ENCODE assay signal across 11 cellular contexts in the genomic region with DNA sequence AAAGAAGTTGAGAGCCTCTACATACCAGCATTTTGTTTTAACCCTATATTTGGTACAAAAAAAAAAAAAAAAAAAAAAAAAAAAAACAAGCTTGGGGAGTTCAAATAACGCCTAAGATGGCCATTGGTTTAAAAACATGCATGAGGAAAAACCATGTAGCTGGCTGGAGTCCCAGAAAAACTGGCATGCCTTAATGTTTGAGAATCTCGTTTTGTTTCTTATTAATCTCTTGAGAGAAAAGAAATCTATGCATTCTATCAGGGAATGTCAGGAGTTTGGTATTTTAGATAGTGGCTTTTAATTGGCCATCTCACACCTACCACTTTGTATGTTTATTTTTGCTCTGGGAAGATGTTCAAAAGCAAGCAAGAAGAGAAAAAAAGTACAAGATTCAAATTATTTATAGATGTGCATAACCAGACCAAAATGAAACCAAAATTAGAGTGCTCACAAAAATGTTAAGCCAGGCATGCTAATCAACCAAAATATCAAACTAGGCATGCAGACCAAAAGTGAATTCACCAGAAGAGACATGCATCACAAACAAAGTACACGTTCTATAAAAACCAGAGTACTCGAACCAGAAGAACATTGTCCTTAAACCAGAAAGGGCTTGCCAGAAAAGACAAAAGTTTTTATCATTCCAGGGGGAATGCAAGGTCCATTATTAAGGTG.
DNase-seq lines count a peak whose midpoint lies in the region; ATAC-seq and TF ChIP-seq lines count a peak whose summit lies in the region.
"Had no signal": no experiment of that assay in that cellular context is flagged by ENCODE, and none has a peak within 500 bp of the region (broad histone marks: within the 10 kb centered on the region; RNA-seq: fewer than 3 reads in every experiment).

No MANE protein-coding gene starts in this region.

- peaks cover 1 to 31% (median 12%) of the 10 kb centered on the region in 7 donors for H3K9me3 Mint-ChIP-seq in CD4-positive, CD25-positive, alpha-beta regulatory T cell
- H3K9me3 Mint-ChIP-seq in osteocyte (ENCODE audit: unreplicated experiment): peaks cover 11% of the 10 kb centered on the region

- H3K36me3 Mint-ChIP-seq in CD4-positive, CD25-positive, alpha-beta regulatory T cell: peaks cover 31% of the 10 kb centered on the region
- peaks cover 16% of the 10 kb centered on the region for H3K36me3 Mint-ChIP-seq in osteocyte (ENCODE audit: unreplicated experiment)

- peak overlapping the region; percentile 49 for H3K4me3 ChIP-seq in CD4-positive, CD25-positive, alpha-beta regulatory T cell (ENCODE audit: low read depth, low read length)
- H3K4me3 ChIP-seq in MG63 (no peak overlapping the region), choroid plexus epithelial cell (ENCODE audit: low read depth, low read length) (peak overlapping the region; percentile 32)
- H3K4me3 ChIP-seq: body of pancreas, testis had no signal

- H3K27ac ChIP-seq in CD4-positive, CD25-positive, alpha-beta regulatory T cell (ENCODE audit: insufficient read depth, low read length, poor library complexity, severe bottlenecking): no peak overlapping the region
- H3K27ac ChIP-seq: body of pancreas had no signal

- ATAC-seq in CD4-positive, CD25-positive, alpha-beta regulatory T cell (ENCODE audit: low read depth in 2 of 2): no peak
- no peak for ATAC-seq in GM21515 (IDR thresholded peaks at IDR 0.05; ENCODE audit: unreplicated experiment)
- ATAC-seq: body of pancreas had no signal

- TF ChIP-seq CTCF in choroid plexus epithelial cell (conservative IDR thresholded peaks at IDR 0.05; ENCODE audit: low read depth, low read length) (no peak), osteocyte (IDR thresholded peaks at IDR 0.05) (no peak)

- H3K4me1 Mint-ChIP-seq in CD4-positive, CD25-positive, alpha-beta regulatory T cell: peaks cover 22 to 46% (median 24%) of the 10 kb centered on the region in 4 donors
- H3K4me1 Mint-ChIP-seq in osteocyte (ENCODE audit: unreplicated experiment): peaks cover 23% of the 10 kb centered on the region

- peaks cover 17% of the 10 kb centered on the region for H3K27me3 Mint-ChIP-seq in CD4-positive, CD25-positive, alpha-beta regulatory T cell
- H3K27me3 Mint-ChIP-seq in osteocyte (ENCODE audit: unreplicated experiment): no peaks in the 10 kb centered on the region

- H3K36me3 ChIP-seq in CD4-positive, CD25-positive, alpha-beta regulatory T cell (ENCODE audit: control insufficient read depth, insufficient read depth, low read length): no peaks in the 10 kb centered on the region
- no peaks in the 10 kb centered on the region for H3K36me3 ChIP-seq in MG63

- H3K4me3 Mint-ChIP-seq in CD4-positive, CD25-positive, alpha-beta regulatory T cell: peak overlapping the region in 3 of 4 donors; percentile 38 to 69 (median 41)
- H3K4me3 Mint-ChIP-seq in osteocyte (ENCODE audit: unreplicated experiment): peak overlapping the region; percentile 67

- no peaks in the 10 kb centered on the region for H3K27me3 ChIP-seq in CD4-positive, CD25-positive, alpha-beta regulatory T cell (ENCODE audit: control insufficient read depth, insufficient read depth, low read length)
- no peaks in the 10 kb centered on the region for H3K27me3 ChIP-seq in MG63
- H3K27me3 ChIP-seq: body of pancreas, testis had no signal

- intact Hi-C loops in posterior cingulate gyrus (cut with DNase I): no loop called here

- H3K27ac Mint-ChIP-seq in CD4-positive, CD25-positive, alpha-beta regulatory T cell: peak overlapping the region in 2 of 3 donors; percentile 61 to 88
- peak overlapping the region; percentile 85 for H3K27ac Mint-ChIP-seq in osteocyte (ENCODE audit: unreplicated experiment)

- peaks cover 9 to 11% of the 10 kb centered on the region in 2 experiments for H3K9me3 ChIP-seq in CD4-positive, CD25-positive, alpha-beta regulatory T cell (ENCODE audit: control insufficient read depth in 2 of 2, low read length in 2 of 2)
- peaks cover 23% of the 10 kb centered on the region for H3K9me3 ChIP-seq in MG63
- H3K9me3 ChIP-seq: body of pancreas, testis had no signal

- peak in 1 of 3 donors; percentile 27 for DNase-seq in CD4-positive, CD25-positive, alpha-beta regulatory T cell
- peak; percentile 51 for DNase-seq in MG63
- peak; percentile 80 for DNase-seq in choroid plexus epithelial cell (ENCODE audit: low read depth)
- DNase-seq in osteocyte (ENCODE audit: extremely low spot score, unreplicated experiment): no peak
- DNase-seq in NCI-H1930 (lab: John Stamatoyannopoulos, UW): no peak
- DNase-seq in NCI-H2081 (lab: John Stamatoyannopoulos, UW): no peak
- no peak for DNase-seq in posterior cingulate gyrus
- DNase-seq: T-helper 9 cell, testis had no signal

- peaks cover 8% of the 10 kb centered on the region for H3K4me1 ChIP-seq in CD4-positive, CD25-positive, alpha-beta regulatory T cell (ENCODE audit: control insufficient read depth, insufficient read depth, low read length, poor library complexity, severe bottlenecking)
- H3K4me1 ChIP-seq: body of pancreas, testis had no signal

Comparison
In these comparisons a context has a peak if more than half of its experiments do, and no peak if none do; other contexts are left out.
1. DNase-seq: peak in MG63 (single experiment) and choroid plexus epithelial cell (single experiment); none in osteocyte (single experiment), NCI-H1930 (0 of 2), NCI-H2081 (0 of 2) and posterior cingulate gyrus (0 of 10).